ENCODE assay signal across 8 cellular contexts in the genomic region with DNA sequence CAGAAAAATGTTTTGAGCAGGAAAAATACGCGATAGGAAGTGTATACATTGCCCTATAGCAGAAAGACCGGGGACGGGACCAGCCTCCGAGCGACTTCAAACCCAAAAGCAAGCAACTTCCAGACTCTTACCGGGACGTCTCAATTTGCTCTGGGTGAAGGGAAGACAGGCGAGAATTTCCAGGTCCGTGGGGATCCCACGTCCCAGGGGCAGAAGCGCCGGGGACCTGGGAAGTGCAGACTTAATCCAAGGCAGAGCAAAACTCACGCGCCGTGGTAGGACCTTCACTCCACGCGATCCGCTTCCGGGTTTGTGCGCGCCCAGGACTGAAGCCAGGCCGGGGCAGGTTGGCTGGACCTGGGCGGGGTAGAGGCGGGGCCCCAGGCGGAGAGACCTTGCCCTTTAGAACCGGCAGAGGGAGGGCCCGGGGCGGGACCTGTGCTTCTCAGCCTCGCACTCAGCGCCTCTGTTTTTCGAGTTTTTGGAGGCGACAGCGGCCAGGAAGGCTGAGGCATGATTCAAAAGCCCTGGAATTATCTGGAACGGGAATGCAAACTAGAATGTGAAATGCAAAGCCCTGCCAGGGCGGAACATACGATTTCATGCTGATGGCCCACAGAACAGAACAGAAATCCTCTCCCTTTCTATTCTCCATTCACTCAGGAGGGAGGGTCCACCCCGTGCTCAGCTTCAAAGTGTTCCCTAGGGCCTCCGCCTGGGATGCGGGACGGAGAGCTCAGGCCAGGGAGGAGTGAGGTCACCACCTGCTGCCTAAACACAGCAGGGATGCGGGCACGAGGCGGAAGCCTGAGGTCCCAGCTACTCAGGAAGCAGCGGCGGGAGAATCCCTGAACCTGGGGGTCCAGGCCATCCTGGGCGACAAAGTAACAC. TPM values are rescaled to one million over a fixed set of nuclear protein-coding genes. Genes with fewer than 3 reads are reported as not detected.
DNase-seq lines count a peak whose midpoint lies in the region; ATAC-seq, FAIRE-seq and TF ChIP-seq lines count a peak whose summit lies in the region.
"Not testable (repeated sequence)": the region's sequence is repeated elsewhere in the genome, so short reads cannot be mapped to it uniquely, and the experiment has no call there.

A gene (minus strand): TSS at position 328 of the 891 bp plus-strand sequence. CDS start 7,903 bp downstream, outside the sequence.

- H3K27me3 Mint-ChIP-seq in CD14-positive monocyte (ENCODE audit: low read depth in 3 of 3), result peaks cover 2 to 11% (median 8%) of the 10 kb centered on the region in 3 donors

- peak within 1 kb of the TSS; percentile 98; the same call in 1 of the 2 replicates for H2AFZ ChIP-seq in OCI-LY1 (ENCODE audit: low read length)
- H2AFZ ChIP-seq in H1 (ENCODE audit: low read length), result peak within 1 kb of the TSS; percentile 86

- peak; percentile 12 to 30; a peak in 2 of 4 replicates for TF ChIP-seq RAD21 in H1 (IDR thresholded peaks at IDR 0.05 in 1 of 2, conservative IDR thresholded peaks at IDR 0.05 in 1 of 2; ENCODE audit: low read depth in 2 of 2, low read length in 2 of 2)

- intact Hi-C loops in CD14-positive monocyte (cut with micrococcal nuclease), result loop anchor here in 1 of 2 donors (10.0 kb wide), 1 partner anchor 158 kb away; no protein-coding TSS in a partner anchor

- H3K79me2 ChIP-seq in OCI-LY1 (ENCODE audit: insufficient read depth, low read length); H1 (ENCODE audit: control insufficient read depth in 1 of 2, insufficient read depth in 2 of 2, low read length in 2 of 2): not testable (repeated sequence)

- H3K9me3 Mint-ChIP-seq in CD14-positive monocyte, result peaks cover 32 to 85% (median 78%) of the 10 kb centered on the region in 7 donors

- peak within 1 kb of the TSS; percentile 82 for H3K4me3 ChIP-seq in OCI-LY1 (ENCODE audit: low read depth, low read length, poor library complexity, severe bottlenecking)
- H3K4me3 ChIP-seq in H1 (ENCODE audit: extremely low read depth in 1 of 4, insufficient read depth in 2 of 4, low read depth in 3 of 4, low read length in 4 of 4), result peak within 1 kb of the TSS; percentile 69 to 90 (median 72)

- not testable (repeated sequence) for H3K9me3 ChIP-seq in OCI-LY1 (ENCODE audit: low read length); H1 (ENCODE audit: insufficient read depth in 2 of 2, low read depth in 1 of 2, low read length in 1 of 2)

- not testable (repeated sequence) for H3K79me1 ChIP-seq in H1 (ENCODE audit: low read depth, low read length)

- not testable (repeated sequence) for H2BK12ac ChIP-seq in H1 (ENCODE audit: low read depth, low read length)

- H3K4me2 ChIP-seq in OCI-LY1 (ENCODE audit: low read length) (peak within 1 kb of the TSS; percentile 75), H1 (ENCODE audit: insufficient read depth in 1 of 2, low read depth in 2 of 2, low read length in 2 of 2) (peak within 1 kb of the TSS; percentile 59 to 70)

- not testable (repeated sequence) for H3K4ac ChIP-seq in H1 (replicated peaks; ENCODE audit: insufficient read length, low read depth, low read length)

- H2BK120ac ChIP-seq in H1 (replicated peaks; ENCODE audit: low read depth, low read length), result not testable (repeated sequence)

- H3K36me3 Mint-ChIP-seq in CD14-positive monocyte, result peaks cover 11 to 19% of the 10 kb centered on the region in 2 donors

- H2AK5ac ChIP-seq in H1 (ENCODE audit: low read depth, low read length), result not testable (repeated sequence)

- H3K27me3 ChIP-seq in OCI-LY1 (ENCODE audit: insufficient read depth, low read length), result not testable (repeated sequence)
- peaks cover 0 to 17% (median 6%) of the 10 kb centered on the region in 4 experiments; a peak in 5 of 7 replicates for H3K27me3 ChIP-seq in H1 (replicated peaks in 1 of 4; ENCODE audit: control insufficient read depth in 3 of 4, extremely low read depth in 1 of 4, insufficient read depth in 3 of 4, low read length in 3 of 4)

- not testable (repeated sequence) for H3K14ac ChIP-seq in H1 (ENCODE audit: insufficient read length)

- H3F3A ChIP-seq in OCI-LY1 (ENCODE audit: insufficient read depth, low read length), result not testable (repeated sequence)

- peak within 1 kb of the TSS; percentile 95 to 96 for H3K4me3 Mint-ChIP-seq in CD14-positive monocyte

- POLR2A ChIA-PET in H1 (lab: Charles Lee; ENCODE audit: partially characterized antibody), result interaction anchor here (0.7 kb wide), 1 partner anchor 521 kb away, joined by 3 read pairs; no protein-coding TSS in a partner anchor

- not testable (repeated sequence) for FAIRE-seq in H1 (lab: Jason Lieb, UNC)

- CTCF ChIA-PET in H1 (lab: Charles Lee; ENCODE audit: partially characterized antibody), result interaction anchor here (0.8 to 1.5 kb wide), 2 partner anchors 29 to 164 kb away, joined by 3 read pairs; no protein-coding TSS in a partner anchor

- not testable (repeated sequence) for H3K18ac ChIP-seq in H1 (ENCODE audit: extremely low read depth, low read length)

- ATAC-seq in GM19351 (IDR thresholded peaks at IDR 0.05; ENCODE audit: unreplicated experiment) (peak; percentile 90), HG03460 (IDR thresholded peaks at IDR 0.05; ENCODE audit: unreplicated experiment) (peak; percentile 91)

- H3K36me3 ChIP-seq in OCI-LY1 (ENCODE audit: insufficient read depth, low read length); H1 (ENCODE audit: control insufficient read depth in 2 of 4, insufficient read depth in 4 of 4, low read length in 3 of 4): not testable (repeated sequence)

- TF ChIP-seq EP300 in H1 (IDR thresholded peaks at IDR 0.05; ENCODE audit: borderline replicate concordance in 1 of 2, low read depth in 2 of 2, low read length in 2 of 2), result not testable (repeated sequence)

- not testable (repeated sequence) for H3K27ac ChIP-seq in OCI-LY1 (ENCODE audit: low read depth, low read length, poor library complexity, severe bottlenecking); H1 (ENCODE audit: low read depth, low read length)

- H2BK15ac ChIP-seq in H1 (ENCODE audit: low read length), result not testable (repeated sequence)

- 0 out of 3 replicates have a peak, but pooled peaks of 1 of the 2 experiments have one; percentile 22 for TF ChIP-seq POLR2A in H1 (IDR thresholded peaks at IDR 0.05; ENCODE audit: control extremely low read depth in 1 of 2, low read depth in 2 of 2, low read length in 2 of 2)

- H3K9ac ChIP-seq in OCI-LY1 (ENCODE audit: low read length), result peak within 1 kb of the TSS; percentile 77
- peak within 1 kb of the TSS in 3 of 4 experiments; percentile 8 to 68 (median 8); a peak in 3 of 7 replicates for H3K9ac ChIP-seq in H1 (replicated peaks in 1 of 4; ENCODE audit: extremely low read depth in 1 of 4, low read depth in 3 of 4, low read length in 3 of 4)

- H3K4me1 ChIP-seq in OCI-LY1 (ENCODE audit: insufficient read depth, low read length, severe bottlenecking), result peaks cover 22% of the 10 kb centered on the region
- H3K4me1 ChIP-seq in H1 (replicated peaks in 1 of 4; ENCODE audit: control insufficient read depth in 3 of 4, insufficient read depth in 4 of 4, low read length in 3 of 4), result not testable (repeated sequence)

- peak; percentile 26 for TF ChIP-seq CTCF in CD14-positive monocyte (IDR thresholded peaks at IDR 0.05)
- TF ChIP-seq CTCF in OCI-LY1 (IDR thresholded peaks at IDR 0.05; ENCODE audit: low read length); H1 (IDR thresholded peaks at IDR 0.05; ENCODE audit: control extremely low read depth in 1 of 3, insufficient read depth in 1 of 3, low read depth in 1 of 3, low read length in 3 of 3): not testable (repeated sequence)

- DNase-seq in CD14-positive monocyte (ENCODE audit: low spot score) (peak; percentile 75), H1 (ENCODE audit: low read depth in 1 of 2, low spot score in 2 of 2) (peak; percentile 25 to 90), medulla oblongata (ENCODE audit: extremely low spot score) (peak; percentile 70)
- peak; percentile 52 for DNase-seq in activated CD8-positive, alpha-beta memory T cell treated with anti-CD3 and anti-CD28 coated beads, Interleukin-2, amount 50 U/mL, for 24 hours (ENCODE audit: extremely low read depth)
- DNase-seq in stimulated activated CD4-positive, alpha-beta T cell treated with anti-CD3 and anti-CD28 coated beads, Interleukin-4, amount 100 ng/mL, for 4 hours, result peak; percentile 68 to 74

- not testable (repeated sequence) for H4K91ac ChIP-seq in H1 (replicated peaks; ENCODE audit: insufficient read length, low read length)

- not testable (repeated sequence) for H4K20me1 ChIP-seq in OCI-LY1 (ENCODE audit: insufficient read depth, low read length); H1 (replicated peaks in 1 of 2; ENCODE audit: control insufficient read depth in 1 of 2, insufficient read depth in 2 of 2, low read length in 2 of 2)

- H3K56ac ChIP-seq in H1 (replicated peaks; ENCODE audit: insufficient read length, low read depth, low read length), result not testable (repeated sequence)

- H2BK20ac ChIP-seq in H1 (ENCODE audit: low read length), result not testable (repeated sequence)

- H3K23me2 ChIP-seq in H1 (ENCODE audit: low read depth, low read length), result not testable (repeated sequence)

- WGBS in H1 (ENCODE audit: extremely low coverage in 1 of 2, insufficient coverage in 1 of 2, insufficient read length in 1 of 2, insufficient replicate concordance in 2 of 2, low coverage in 1 of 2, low lambda C conversion rate in 2 of 2, missing lambda C conversion rate in 1 of 2), 2 experiments, result 6% methylated on average over 46 of the region's 47 CpGs; no CpG with 5 or more reads in 1 of the 2 experiments

- H4K8ac ChIP-seq in H1 (ENCODE audit: extremely low read depth, insufficient read depth, low read length), result not testable (repeated sequence)

- not testable (repeated sequence) for H2BK5ac ChIP-seq in H1 (ENCODE audit: low read depth, low read length)

- not testable (repeated sequence) for H3K23ac ChIP-seq in H1 (ENCODE audit: insufficient read length)

- not testable (repeated sequence) for H3K9me2 ChIP-seq in OCI-LY1 (ENCODE audit: low read depth, low read length)

- H3K27ac Mint-ChIP-seq in CD14-positive monocyte, result peak within 1 kb of the TSS; percentile 58 to 91 (median 75)

- peaks cover 30% of the 10 kb centered on the region for H3K4me1 Mint-ChIP-seq in CD14-positive monocyte

- H4K5ac ChIP-seq in H1 (ENCODE audit: insufficient read length, low read depth, low read length), result not testable (repeated sequence)

RNA-seq across cellular contexts. Expression of the gene that starts here (rescaled TPM):
- polyA plus RNA-seq in CD14-positive monocyte (1 to 10 TPM; 1.9 to 2.5 TPM), H1 (2011; rRNA removed) (2.1 and 3.2 TPM in 2 replicates)
- 5.9 and 8.0 TPM in 2 replicates for total RNA-seq in H1 (2021; fragmentation: NEBNext Ultra II Directional; extraction: Animal tissue kit (Norgen Biotek cat#: 25700))
- polyA plus RNA-seq in H1 (2011; cell fraction: cytosol; rRNA removed), result 3.9 TPM
- 7.0 TPM for polyA plus RNA-seq in H1 (2011; cell fraction: nucleus; rRNA removed)
- 2.8 to 5.6 TPM (median 4.2 TPM) in 4 replicates for polyA plus RNA-seq in H1 (2012, experiment 1 of 2)
- polyA plus RNA-seq in H1 (2012, experiment 2 of 2), result 0.28 TPM
- 6.8 TPM for polyA plus RNA-seq in H1 (2013, experiment 1 of 2)
- polyA plus RNA-seq in H1 (2013, experiment 2 of 2), result 6.0 TPM
- 7.7 and 8.1 TPM in 2 replicates for polyA minus RNA-seq in H1 (2011; rRNA and poly(A)+ RNA removed)
- polyA minus RNA-seq in H1 (2011; cell fraction: cytosol; rRNA and poly(A)+ RNA removed), result 2.4 TPM
- 10.2 TPM for polyA minus RNA-seq in H1 (2011; cell fraction: nucleus; rRNA and poly(A)+ RNA removed)
